9 cellular contexts compared by ENCODE assay signal in the genomic region with DNA sequence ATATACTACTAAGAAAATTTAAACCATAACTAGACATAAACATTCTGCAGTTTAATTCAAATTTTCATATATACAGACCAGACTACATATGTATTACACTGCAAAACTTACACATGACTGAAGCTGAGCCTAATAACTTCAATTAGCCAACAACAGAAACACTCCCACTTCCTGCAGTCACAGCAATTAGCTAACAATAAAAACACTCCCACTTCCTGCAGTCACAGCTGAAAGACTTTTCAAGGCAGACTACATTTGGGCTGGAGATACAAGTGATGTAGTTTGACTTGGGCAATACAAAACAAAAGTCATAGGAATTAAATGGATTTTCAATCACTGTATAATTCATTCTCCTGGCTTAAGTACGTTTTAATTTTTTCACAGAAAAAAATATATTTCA. TPM values are rescaled to one million over a fixed set of nuclear protein-coding genes. Genes with fewer than 3 reads are reported as not detected.
A peak's percentile ranks its signal among the peaks of the same experiment; 100 is the strongest.
DNase-seq lines count a peak whose midpoint lies in the region; ATAC-seq and TF ChIP-seq lines count a peak whose summit lies in the region.
"Had no signal": no experiment of that assay in that cellular context is flagged by ENCODE, and none has a peak within 500 bp of the region (broad histone marks: within the 10 kb centered on the region; RNA-seq: fewer than 3 reads in every experiment).

No MANE protein-coding gene starts in this region.

- H3K27me3 ChIP-seq in Panc1 (ENCODE audit: control insufficient read depth, insufficient read depth, low read length) (no peaks in the 10 kb centered on the region), brain microvascular endothelial cell (replicated peaks) (no peaks in the 10 kb centered on the region)

- DNase-seq in NCI-H1105 treated with DMSO at 0.1 percent for 48 hours (lab: John Stamatoyannopoulos, UW), result peak; percentile 26
- no peak for DNase-seq in NCI-H1105 (lab: John Stamatoyannopoulos, UW)
- DNase-seq in Panc1 (ENCODE audit: low read depth, low spot score), result no peak
- peak; percentile 71 for DNase-seq in epithelial cell of esophagus (ENCODE audit: low read depth)
- no peak for DNase-seq in stimulated activated effector memory CD8-positive, alpha-beta T cell treated with anti-CD3 and anti-CD28 coated beads, Interleukin-12 subunit alpha, Interleukin-12 subunit beta, amount 100 ng/mL, for 72 hours (ENCODE audit: low spot score in 2 of 2)
- no peak for DNase-seq in NCI-H446 treated with DMSO at 0.1 percent for 48 hours (lab: John Stamatoyannopoulos, UW)
- no peak for DNase-seq in D341Med (ENCODE audit: low spot score)
- DNase-seq in brain microvascular endothelial cell, result no peak

- H3K36me3 Mint-ChIP-seq in stimulated activated effector memory CD8-positive, alpha-beta T cell treated with anti-CD3 and anti-CD28 coated beads, Interleukin-12 subunit alpha, Interleukin-12 subunit beta, amount 100 ng/mL, for 72 hours, result peaks cover 88% of the 10 kb centered on the region

- H3K27ac Mint-ChIP-seq in stimulated activated effector memory CD8-positive, alpha-beta T cell treated with anti-CD3 and anti-CD28 coated beads, Interleukin-12 subunit alpha, Interleukin-12 subunit beta, amount 100 ng/mL, for 72 hours, result peak overlapping the region; percentile 90

- peaks cover 18% of the 10 kb centered on the region for H3K4me1 Mint-ChIP-seq in stimulated activated effector memory CD8-positive, alpha-beta T cell treated with anti-CD3 and anti-CD28 coated beads, Interleukin-12 subunit alpha, Interleukin-12 subunit beta, amount 100 ng/mL, for 72 hours

- peaks cover 37% of the 10 kb centered on the region for H3K36me3 ChIP-seq in Panc1 (ENCODE audit: control insufficient read depth, insufficient read depth, low read length)
- H3K36me3 ChIP-seq in brain microvascular endothelial cell (replicated peaks), result peaks cover 21% of the 10 kb centered on the region

- CTCF ChIA-PET in Panc1 (lab: Charles Lee), result interaction anchor here (0.6 to 2.6 kb wide), 5 partner anchors 9 to 366 kb away, joined by 3 to 10 read pairs (median 5); no protein-coding TSS in a partner anchor

- no peak overlapping the region for H3K27ac ChIP-seq in Panc1 (ENCODE audit: low read length)
- no peak overlapping the region for H3K27ac ChIP-seq in brain microvascular endothelial cell
- H3K27ac ChIP-seq: A549 had no signal

- TF ChIP-seq CTCF in Panc1 (IDR thresholded peaks at IDR 0.05) (no peak), epithelial cell of esophagus (IDR thresholded peaks at IDR 0.05; ENCODE audit: insufficient read depth, low read depth, low read length, missing control alignments) (no peak), brain microvascular endothelial cell (IDR thresholded peaks at IDR 0.05; ENCODE audit: low read depth, low read length, missing control alignments) (no peak)

- POLR2A ChIA-PET in Panc1 (lab: Charles Lee), result no interaction called here

- TSS peak; percentile 0 for BruUV-seq in Panc1 (replicated peaks; lab: Mats Ljungman, UMichigan)

- ATAC-seq in Panc1, result no peak
- no peak for ATAC-seq in stimulated activated effector memory CD8-positive, alpha-beta T cell treated with anti-CD3 and anti-CD28 coated beads, Interleukin-12 subunit alpha, Interleukin-12 subunit beta, amount 100 ng/mL, for 72 hours

- H3K4me3 Mint-ChIP-seq in stimulated activated effector memory CD8-positive, alpha-beta T cell treated with anti-CD3 and anti-CD28 coated beads, Interleukin-12 subunit alpha, Interleukin-12 subunit beta, amount 100 ng/mL, for 72 hours, result no peak overlapping the region

- H3K4me1 ChIP-seq in Panc1 (ENCODE audit: control insufficient read depth, insufficient read depth, low read length), result no peaks in the 10 kb centered on the region; the same call in 1 of the 2 replicates

- no peak overlapping the region for H3K4me3 ChIP-seq in Panc1 (ENCODE audit: low read depth in 2 of 2, low read length in 2 of 2)
- no peak overlapping the region for H3K4me3 ChIP-seq in epithelial cell of esophagus (ENCODE audit: low read length)
- no peak overlapping the region for H3K4me3 ChIP-seq in brain microvascular endothelial cell (ENCODE audit: low read depth, low read length)
- H3K4me3 ChIP-seq: A549 had no signal

- no peaks in the 10 kb centered on the region for H3K9me3 Mint-ChIP-seq in stimulated activated effector memory CD8-positive, alpha-beta T cell treated with anti-CD3 and anti-CD28 coated beads, Interleukin-12 subunit alpha, Interleukin-12 subunit beta, amount 100 ng/mL, for 72 hours

- intact Hi-C loops in Panc1 (cut with micrococcal nuclease; ENCODE audit: unreplicated experiment), result loop anchor here (1.0 kb wide), 1 partner anchor 342 kb away; no protein-coding TSS in a partner anchor

- H3K9me3 ChIP-seq in Panc1 (ENCODE audit: control insufficient read depth, insufficient read depth, low read depth, low read length), result no peaks in the 10 kb centered on the region
- H3K9me3 ChIP-seq: A549 had no signal

- in situ Hi-C loops in Panc1 (cut with HindIII; ENCODE audit: low pct_unique_long_range_greater_than_20kb, low sequenced_read_pairs) (no loop called here), brain microvascular endothelial cell (cut with HindIII; ENCODE audit: low pct_ligation_motif_present, low sequenced_read_pairs) (no loop called here)

RNA-seq across cellular contexts. Expression of gene TM2D3, which starts 10.3 kb away (rescaled TPM):
- total RNA-seq in Panc1 (2021; ENCODE audit: unreplicated experiment), result 53.4 TPM
- 48.1 TPM for polyA plus RNA-seq in Panc1 (2012; ENCODE audit: insufficient read length)

Comparison
In these comparisons a context has a peak if more than half of its experiments do, and no peak if none do; other contexts are left out.
1. DNase-seq: peak in NCI-H1105 treated with DMSO at 0.1 percent for 48 hours (single experiment) and epithelial cell of esophagus (single experiment); none in NCI-H1105 (single experiment), Panc1 (single experiment), stimulated activated effector memory CD8-positive, alpha-beta T cell treated with anti-CD3 and anti-CD28 coated beads, Interleukin-12 subunit alpha, Interleukin-12 subunit beta, amount 100 ng/mL, for 72 hours (0 of 2), NCI-H446 treated with DMSO at 0.1 percent for 48 hours (single experiment), D341Med (single experiment) and brain microvascular endothelial cell (single experiment).